In the genomic region with DNA sequence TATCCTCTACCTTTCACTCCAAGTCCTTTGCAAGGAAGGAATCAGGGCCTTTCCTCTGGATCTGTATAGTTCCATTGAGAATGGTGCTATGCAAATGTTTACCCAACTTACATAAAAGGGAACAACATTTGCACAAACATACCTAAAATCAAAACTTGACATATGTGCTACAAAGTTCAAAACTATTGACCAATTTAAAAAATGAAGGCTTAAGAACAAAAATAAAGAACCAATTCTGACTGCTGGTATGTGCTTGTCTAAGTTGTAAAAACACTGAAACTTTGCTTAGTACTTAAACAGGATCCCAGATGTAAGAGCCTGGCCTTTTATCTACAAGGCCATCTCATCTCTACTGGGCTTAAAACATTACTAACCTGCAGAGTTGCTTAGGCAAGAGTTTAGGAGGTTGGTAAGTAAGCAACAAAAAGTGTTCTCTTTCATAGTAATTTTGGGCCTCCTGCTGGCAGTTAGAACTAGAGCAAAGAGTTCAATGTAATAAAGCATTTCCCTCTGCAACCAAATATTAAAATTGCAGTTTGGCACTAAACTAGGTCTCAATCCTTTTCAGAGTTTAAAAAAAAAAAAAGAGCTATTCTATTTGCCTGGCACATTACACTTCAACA, we compare ENCODE assay signal across 8 cellular contexts. TPM values are rescaled to one million over a fixed set of nuclear protein-coding genes. Genes with fewer than 3 reads are reported as not detected.
DNase-seq lines count a peak whose midpoint lies in the region; ATAC-seq and TF ChIP-seq lines count a peak whose summit lies in the region.

No MANE protein-coding gene starts in this region.

- H3K14ac ChIP-seq in neuronal stem cell (ENCODE audit: low read length), result no peak overlapping the region

- H3K36me3 ChIP-seq in BLaER1 treated with 17β-estradiol and CSF1 and Interleukin-3, amounts not matched to agents 10 nM and 100 nM, result peaks cover 0 to 28% (median 7%) of the 10 kb centered on the region in 11 experiments; a peak in 7 of 22 replicates
- H3K36me3 ChIP-seq in skeletal muscle satellite cell (ENCODE audit: insufficient read depth, low read length), result no peaks in the 10 kb centered on the region
- H3K36me3 ChIP-seq in neuronal stem cell (replicated peaks in 1 of 2; ENCODE audit: control insufficient read depth in 2 of 2, insufficient read depth in 2 of 2, low read length in 2 of 2), result no peaks in the 10 kb centered on the region

- no peak overlapping the region for H3K18ac ChIP-seq in neuronal stem cell (ENCODE audit: low read length)

- peak overlapping the region in 9 of 11 experiments; percentile 91 to 98 (median 97); a peak in 14 of 22 replicates for H3K27ac ChIP-seq in BLaER1 treated with 17β-estradiol and CSF1 and Interleukin-3, amounts not matched to agents 10 nM and 100 nM
- H3K27ac ChIP-seq in RWPE1, result no peak overlapping the region
- no peak overlapping the region for H3K27ac ChIP-seq in neuronal stem cell (replicated peaks; ENCODE audit: low read length)

- no peaks in the 10 kb centered on the region for H3K9me3 ChIP-seq in BLaER1 treated with 17β-estradiol and CSF1 and Interleukin-3, amounts not matched to agents 10 nM and 100 nM (replicated peaks in 1 of 11)
- H3K9me3 ChIP-seq in skeletal muscle satellite cell (replicated peaks; ENCODE audit: low read length), result no peaks in the 10 kb centered on the region
- no peaks in the 10 kb centered on the region for H3K9me3 ChIP-seq in neuronal stem cell (replicated peaks in 1 of 2; ENCODE audit: control insufficient read depth in 2 of 2, insufficient read depth in 1 of 2, low read depth in 1 of 2, low read length in 2 of 2)

- no peak overlapping the region for H2BK120ac ChIP-seq in neuronal stem cell (ENCODE audit: low read depth, low read length)

- H4K91ac ChIP-seq in neuronal stem cell (ENCODE audit: low read depth, low read length, poor library complexity), result no peak overlapping the region

- no peaks in the 10 kb centered on the region for H3K27me3 ChIP-seq in BLaER1 treated with 17β-estradiol and CSF1 and Interleukin-3, amounts not matched to agents 10 nM and 100 nM
- H3K27me3 ChIP-seq in skeletal muscle satellite cell (ENCODE audit: control insufficient read depth, insufficient read depth, low read length) (no peaks in the 10 kb centered on the region), neuronal stem cell (ENCODE audit: control insufficient read depth in 3 of 3, insufficient read depth in 3 of 3, low read depth in 1 of 3, low read length in 3 of 3) (no peaks in the 10 kb centered on the region)

- no peak overlapping the region for H4K8ac ChIP-seq in neuronal stem cell (ENCODE audit: low read depth, low read length)

- peaks cover 0 to 59% (median 20%) of the 10 kb centered on the region in 11 experiments; a peak in 14 of 22 replicates for H4K20me1 ChIP-seq in BLaER1 treated with 17β-estradiol and CSF1 and Interleukin-3, amounts not matched to agents 10 nM and 100 nM

- H2BK5ac ChIP-seq in neuronal stem cell (ENCODE audit: low read length), result no peak overlapping the region

- no peak overlapping the region for H2BK12ac ChIP-seq in neuronal stem cell (ENCODE audit: low read length)

- H3K4ac ChIP-seq in neuronal stem cell (ENCODE audit: low read length), result no peak overlapping the region

- peaks cover 49 to 78% (median 62%) of the 10 kb centered on the region in 10 experiments for H3K4me1 ChIP-seq in BLaER1 treated with 17β-estradiol and CSF1 and Interleukin-3, amounts not matched to agents 10 nM and 100 nM
- H3K4me1 ChIP-seq in skeletal muscle satellite cell (ENCODE audit: control insufficient read depth, insufficient read depth, low read length) (peaks cover 23% of the 10 kb centered on the region), neuronal stem cell (ENCODE audit: control insufficient read depth in 2 of 2, insufficient read depth in 1 of 2, low read depth in 1 of 2, low read length in 2 of 2) (peaks cover 8 to 9% of the 10 kb centered on the region in 2 donors)

- H3K23ac ChIP-seq in neuronal stem cell (ENCODE audit: low read depth, low read length, poor library complexity), result no peak overlapping the region

- TF ChIP-seq CTCF in RWPE1 (conservative IDR thresholded peaks at IDR 0.05; ENCODE audit: low read depth), result peak; percentile 50

- DNase-seq in H4 (ENCODE audit: low spot score) (peak; percentile 54), RWPE1 (ENCODE audit: low spot score) (peak; percentile 16), fibroblast of gingiva (ENCODE audit: low read depth) (peak; percentile 75), neuronal stem cell (ENCODE audit: low spot score) (no peak)

- H3K79me1 ChIP-seq in neuronal stem cell (ENCODE audit: low read depth, low read length), result no peaks in the 10 kb centered on the region

- H2AK5ac ChIP-seq in neuronal stem cell (ENCODE audit: low read depth, low read length), result no peak overlapping the region

- no peak overlapping the region for H2BK15ac ChIP-seq in neuronal stem cell (ENCODE audit: low read length)

- H3K4me3 ChIP-seq in BLaER1 treated with 17β-estradiol and CSF1 and Interleukin-3, amounts not matched to agents 10 nM and 100 nM, result peak overlapping the region in 6 of 10 experiments; percentile 79 to 84 (median 79); a peak in 9 of 20 replicates
- H3K4me3 ChIP-seq in skeletal muscle satellite cell (ENCODE audit: low read length) (no peak overlapping the region), neuronal stem cell (ENCODE audit: low read length in 2 of 2) (no peak overlapping the region)

- POLR2A ChIA-PET in RWPE1 (lab: Yijun Ruan, JAX; ENCODE audit: low non-redundant PET), result no interaction called here

- H3K4me2 ChIP-seq in BLaER1 treated with 17β-estradiol and CSF1 and Interleukin-3, amounts not matched to agents 10 nM and 100 nM, result peak overlapping the region; percentile 5 to 93 (median 87); a peak in 21 of 22 replicates
- H3K4me2 ChIP-seq in skeletal muscle satellite cell (ENCODE audit: low read length), result peak overlapping the region; percentile 76
- H3K4me2 ChIP-seq in neuronal stem cell (ENCODE audit: insufficient read depth, low read length, poor library complexity, severe bottlenecking), result no peak overlapping the region

- ATAC-seq in HG03159 (IDR thresholded peaks at IDR 0.05; ENCODE audit: unreplicated experiment) (no peak), HG02840 (IDR thresholded peaks at IDR 0.05; ENCODE audit: low FRiP score, unreplicated experiment) (no peak)

- peak overlapping the region in 7 of 11 experiments; percentile 94 to 96 (median 95); a peak in 9 of 22 replicates for H3K9ac ChIP-seq in BLaER1 treated with 17β-estradiol and CSF1 and Interleukin-3, amounts not matched to agents 10 nM and 100 nM
- H3K9ac ChIP-seq in skeletal muscle satellite cell (ENCODE audit: low read depth, low read length) (peak overlapping the region; percentile 92), neuronal stem cell (ENCODE audit: low read depth, low read length, poor library complexity) (no peak overlapping the region)

- CTCF ChIA-PET in RWPE1 (lab: Yijun Ruan, JAX), result interaction anchor here (0.6 to 1.1 kb wide), 7 partner anchors 46 to 934 kb away, joined by 3 to 7 read pairs (median 3); no protein-coding TSS in a partner anchor

- no peak overlapping the region for H2AFZ ChIP-seq in neuronal stem cell (ENCODE audit: low read length)

RNA-seq across cellular contexts. Expression of gene SCMH1, which starts 2.0 kb away (rescaled TPM):
- total RNA-seq in H4 (2014; rRNA removed; shearing (Covaris generic)), result 20.9 and 23.9 TPM in 2 replicates
- total RNA-seq in skeletal muscle satellite cell (2012; rRNA removed), result 11.4 and 11.9 TPM in 2 replicates
- 38.4 TPM for polyA plus RNA-seq in neuronal stem cell (2013, experiment 1 of 2)
- 38.1 TPM for polyA plus RNA-seq in neuronal stem cell (2013, experiment 2 of 2)

Comparison
In these comparisons a context has a peak if more than half of its experiments do, and no peak if none do; other contexts are left out.
1. H3K27ac ChIP-seq: peak in BLaER1 treated with 17β-estradiol and CSF1 and Interleukin-3, amounts not matched to agents 10 nM and 100 nM (9 of 11); none in RWPE1 (single experiment) and neuronal stem cell (single experiment).
2. H3K4me3 ChIP-seq: peak in BLaER1 treated with 17β-estradiol and CSF1 and Interleukin-3, amounts not matched to agents 10 nM and 100 nM (6 of 10); none in skeletal muscle satellite cell (single experiment) and neuronal stem cell (0 of 2).